Comparison of ENCODE assay signal across 18 cellular contexts in the genomic region with DNA sequence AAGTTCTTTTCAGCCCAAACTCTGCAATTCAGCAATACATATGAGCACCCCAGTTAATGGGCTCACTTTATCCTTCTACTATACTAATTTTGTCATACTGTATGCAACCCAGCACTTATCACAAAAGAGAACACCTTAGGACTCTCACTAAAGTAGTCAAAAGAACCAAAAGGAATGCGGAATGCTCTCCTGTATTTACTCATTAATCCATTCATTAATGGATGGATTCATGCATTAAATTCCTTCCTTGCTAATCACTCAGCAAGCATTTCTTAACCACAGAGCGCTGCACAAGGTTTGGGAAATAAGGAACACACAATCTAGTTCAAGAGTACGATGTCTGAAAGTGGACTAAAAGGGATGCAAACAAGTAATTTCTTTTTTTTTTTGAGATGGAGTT. TPM values are rescaled to one million over a fixed set of nuclear protein-coding genes. Genes with fewer than 3 reads are reported as not detected.
DNase-seq lines count a peak whose midpoint lies in the region; ATAC-seq and TF ChIP-seq lines count a peak whose summit lies in the region.
"Had no signal": no experiment of that assay in that cellular context is flagged by ENCODE, and none has a peak within 500 bp of the region (broad histone marks: within the 10 kb centered on the region; RNA-seq: fewer than 3 reads in every experiment).

No MANE protein-coding gene starts in this region.

- H3K27me3 Mint-ChIP-seq in CD8-positive, alpha-beta memory T cell: no peaks in the 10 kb centered on the region
- no peaks in the 10 kb centered on the region for H3K27me3 Mint-ChIP-seq in activated naive CD4-positive, alpha-beta T cell treated with anti-CD3 and anti-CD28 coated beads, Interleukin-2, amount 10 ng/mL, durations not matched to agents 7 days and 5 days

- no peaks in the 10 kb centered on the region for H3K9me3 Mint-ChIP-seq in CD8-positive, alpha-beta memory T cell
- peaks cover 5% of the 10 kb centered on the region for H3K9me3 Mint-ChIP-seq in activated naive CD4-positive, alpha-beta T cell treated with anti-CD3 and anti-CD28 coated beads, Interleukin-2, amount 10 ng/mL, durations not matched to agents 7 days and 5 days
- H3K9me3 Mint-ChIP-seq: HFFc6 had no signal

- H3K36me3 ChIP-seq in PC-3 (ENCODE audit: low read depth, low read length): no peaks in the 10 kb centered on the region
- no peaks in the 10 kb centered on the region for H3K36me3 ChIP-seq in lung (ENCODE audit: control insufficient read depth in 2 of 2, insufficient read depth in 2 of 2, low read length in 2 of 2)
- no peaks in the 10 kb centered on the region for H3K36me3 ChIP-seq in CD8-positive, alpha-beta memory T cell (ENCODE audit: insufficient read depth, low read length)

- DNase-seq in PC-3: peak; percentile 32
- DNase-seq in epithelial cell of esophagus (ENCODE audit: low read depth): peak; percentile 77
- no peak for DNase-seq in lung (ENCODE audit: low spot score)
- no peak for DNase-seq in nucleus accumbens (lab: John Stamatoyannopoulos, UW)
- DNase-seq in CD8-positive, alpha-beta memory T cell: no peak
- no peak for DNase-seq in activated naive CD4-positive, alpha-beta T cell treated with anti-CD3 and anti-CD28 coated beads, Interleukin-2, amount 10 ng/mL, durations not matched to agents 7 days and 5 days
- DNase-seq: AML-193, DMS 273 treated with DMSO at 0.1 percent for 48 hours, DND-41, H7, HFFc6, KBM-7, NCI-H1105, NCI-H2081 treated with DMSO at 0.1 percent for 48 hours, NCI-H345, NCI-H524 treated with DMSO at 0.1 percent for 48 hours had no signal

- H3K79me2 ChIP-seq in PC-3 (ENCODE audit: low read length): 0 out of 2 replicates have a peak, but pooled peaks cover 1% of the 10 kb centered on the region

- H3K4me1 ChIP-seq in PC-3 (ENCODE audit: insufficient read depth, low read length) (no peaks in the 10 kb centered on the region), lung (ENCODE audit: control insufficient read depth in 2 of 2, insufficient read depth in 2 of 2, low read length in 2 of 2) (peaks cover 0 to 4% of the 10 kb centered on the region in 2 donors)
- H3K4me1 ChIP-seq in CD8-positive, alpha-beta memory T cell (ENCODE audit: insufficient read depth, low read length): peaks cover 24% of the 10 kb centered on the region

- H3K27ac Mint-ChIP-seq in CD8-positive, alpha-beta memory T cell: no peak overlapping the region
- H3K27ac Mint-ChIP-seq in activated naive CD4-positive, alpha-beta T cell treated with anti-CD3 and anti-CD28 coated beads, Interleukin-2, amount 10 ng/mL, durations not matched to agents 7 days and 5 days: no peak overlapping the region
- H3K27ac Mint-ChIP-seq: HFFc6 had no signal

- H3K9ac ChIP-seq in PC-3 (ENCODE audit: low read length): no peak overlapping the region

- H3K36me3 Mint-ChIP-seq in CD8-positive, alpha-beta memory T cell: peaks cover 0 to 3% (median 0%) of the 10 kb centered on the region in 3 donors
- H3K36me3 Mint-ChIP-seq in activated naive CD4-positive, alpha-beta T cell treated with anti-CD3 and anti-CD28 coated beads, Interleukin-2, amount 10 ng/mL, durations not matched to agents 7 days and 5 days: peaks cover 21% of the 10 kb centered on the region

- no peak overlapping the region for H3K4me3 Mint-ChIP-seq in CD8-positive, alpha-beta memory T cell
- H3K4me3 Mint-ChIP-seq in activated naive CD4-positive, alpha-beta T cell treated with anti-CD3 and anti-CD28 coated beads, Interleukin-2, amount 10 ng/mL, durations not matched to agents 7 days and 5 days: no peak overlapping the region
- H3K4me3 Mint-ChIP-seq: HFFc6 had no signal

- CTCF ChIA-PET in PC-3 (lab: Charles Lee): no interaction called here
- CTCF ChIA-PET in CD8-positive, alpha-beta memory T cell (lab: Charles Lee): no interaction called here
- CTCF ChIA-PET in activated naive CD4-positive, alpha-beta T cell treated with anti-CD3 and anti-CD28 coated beads, Interleukin-2, amount 10 ng/mL, durations not matched to agents 7 days and 5 days (lab: Charles Lee): no interaction called here

- H3K9me3 ChIP-seq in PC-3 (ENCODE audit: low read length) (no peaks in the 10 kb centered on the region), lung (ENCODE audit: control insufficient read depth in 2 of 2, insufficient read depth in 1 of 2, low read length in 1 of 2) (no peaks in the 10 kb centered on the region)
- no peaks in the 10 kb centered on the region for H3K9me3 ChIP-seq in CD8-positive, alpha-beta memory T cell (ENCODE audit: low read length)

- no peak overlapping the region for H2AFZ ChIP-seq in PC-3 (ENCODE audit: low read length)

- TF ChIP-seq CTCF in PC-3 (conservative IDR thresholded peaks at IDR 0.05; ENCODE audit: low read depth, low read length) (no peak), epithelial cell of esophagus (IDR thresholded peaks at IDR 0.05; ENCODE audit: insufficient read depth, low read depth, low read length, missing control alignments) (no peak), lung (IDR thresholded peaks at IDR 0.05; ENCODE audit: control extremely low read depth, extremely low read depth) (no peak)

- H3K9me2 ChIP-seq in PC-3 (replicated peaks; ENCODE audit: low read length): no peaks in the 10 kb centered on the region

- no TSS peak for BruUV-seq in PC-3 (replicated peaks; lab: Mats Ljungman, UMichigan)

- ATAC-seq in PC-3 (no peak; the same call in 1 of the 2 replicates), lung (ENCODE audit: insufficient read depth, low FRiP score) (peak; percentile 86), GM18517 (IDR thresholded peaks at IDR 0.05; ENCODE audit: unreplicated experiment) (no peak)

- POLR2A ChIA-PET in PC-3 (lab: Charles Lee; ENCODE audit: unreplicated experiment): no interaction called here
- POLR2A ChIA-PET in CD8-positive, alpha-beta memory T cell (lab: Charles Lee): no interaction called here

- no peaks in the 10 kb centered on the region for H3F3A ChIP-seq in PC-3 (ENCODE audit: low read length, unreplicated experiment)

- H3K4me3 ChIP-seq in PC-3 (ENCODE audit: low read length) (no peak overlapping the region), epithelial cell of esophagus (ENCODE audit: low read length) (no peak overlapping the region), lung (no peak overlapping the region)
- H3K4me3 ChIP-seq in CD8-positive, alpha-beta memory T cell (ENCODE audit: low read length): no peak overlapping the region

- H4K20me1 ChIP-seq in PC-3 (ENCODE audit: low read length): no peaks in the 10 kb centered on the region

- WGBS in lung, 2 donors: 71 to 83% methylated on average over 3 of the region's 3 CpGs

- peaks cover 34 to 75% (median 64%) of the 10 kb centered on the region in 3 donors for H3K4me1 Mint-ChIP-seq in CD8-positive, alpha-beta memory T cell
- peaks cover 63% of the 10 kb centered on the region for H3K4me1 Mint-ChIP-seq in activated naive CD4-positive, alpha-beta T cell treated with anti-CD3 and anti-CD28 coated beads, Interleukin-2, amount 10 ng/mL, durations not matched to agents 7 days and 5 days

- H3K27me3 ChIP-seq in PC-3 (ENCODE audit: low read length) (no peaks in the 10 kb centered on the region), lung (ENCODE audit: control insufficient read depth, insufficient read depth) (no peaks in the 10 kb centered on the region)
- no peaks in the 10 kb centered on the region for H3K27me3 ChIP-seq in CD8-positive, alpha-beta memory T cell (ENCODE audit: insufficient read depth, low read length, poor library complexity, severe bottlenecking)

- H3K27ac ChIP-seq in PC-3 (ENCODE audit: low read length): no peak overlapping the region
- peak overlapping the region in 1 of 2 donors; percentile 33 for H3K27ac ChIP-seq in lung (ENCODE audit: low read depth in 1 of 2, low read length in 1 of 2)
- no peak overlapping the region for H3K27ac ChIP-seq in CD8-positive, alpha-beta memory T cell (ENCODE audit: low read depth, low read length)
- H3K27ac ChIP-seq: C4-2B had no signal

- H3K4me2 ChIP-seq in PC-3 (ENCODE audit: low read length): no peak overlapping the region

- intact Hi-C loops in PC-3 (cut with micrococcal nuclease): no loop called here

RNA-seq across cellular contexts. Expression of a gene that starts 12.8 kb away (rescaled TPM):
- total RNA-seq in PC-3 (2014; rRNA removed): 31.7 and 36.5 TPM in 2 replicates
- total RNA-seq in lung: 100 to 1,000 TPM; 158 to 193 TPM
- polyA plus RNA-seq in lung: 100 to 1,000 TPM in 1 of 2 donors, 10 to 100 TPM in 1; 48.8 to 109 TPM
- 10 to 100 TPM; 35.4 to 38.9 TPM for total RNA-seq in CD8-positive, alpha-beta memory T cell
- 23.9 TPM for polyA plus RNA-seq in CD8-positive, alpha-beta memory T cell

Comparison
In these comparisons a context has a peak if more than half of its experiments do, and no peak if none do; other contexts are left out.
1. DNase-seq: peak in PC-3 (single experiment) and epithelial cell of esophagus (single experiment); none in lung (single experiment), nucleus accumbens (0 of 56), CD8-positive, alpha-beta memory T cell (0 of 5) and activated naive CD4-positive, alpha-beta T cell treated with anti-CD3 and anti-CD28 coated beads, Interleukin-2, amount 10 ng/mL, durations not matched to agents 7 days and 5 days (single experiment).